In genomic region chr9:79573697-79573976, GRCh38 we compare ENCODE assay signal across 1 cellular context.
TF ChIP-seq lines count a peak whose summit lies in the region.

No MANE protein-coding gene starts in this region.

TF ChIP-seq in HepG2, 621 proteins besides CTCF, POLR2A, EP300 and RAD21 (continued from another document):
- TF ChIP-seq PHF5A (CRISPR knock-in tag; IDR thresholded peaks at IDR 0.05; ENCODE audit: low read depth, unreplicated experiment) (no peak), RBFOX2 (IDR thresholded peaks at IDR 0.05; ENCODE audit: low read depth, low read length) (no peak), PATZ1 (CRISPR knock-in tag; IDR thresholded peaks at IDR 0.05) (peak; percentile 88), HHEX (CRISPR knock-in tag; IDR thresholded peaks at IDR 0.05) (peak; percentile 48; the same call in 1 of the 2 replicates), ZNF609 (CRISPR knock-in tag; IDR thresholded peaks at IDR 0.05; ENCODE audit: borderline replicate concordance) (peak; percentile 36; the same call in 1 of the 2 replicates), HMG20A (CRISPR knock-in tag; IDR thresholded peaks at IDR 0.05; ENCODE audit: borderline replicate concordance) (no peak), CBX2 (IDR thresholded peaks at IDR 0.05; ENCODE audit: low read depth, low read length) (peak; percentile 89; the same call in 1 of the 2 replicates), CBX2 (CRISPR knock-in tag; IDR thresholded peaks at IDR 0.05; ENCODE audit: low read depth) (no peak), PAWR (CRISPR knock-in tag; IDR thresholded peaks at IDR 0.05; ENCODE audit: borderline replicate concordance) (no peak), ZBTB38 (CRISPR knock-in tag; IDR thresholded peaks at IDR 0.05) (no peak)
TF ChIP-seq in HepG2: peak in this region for 9.
